1 cellular context compared by ENCODE assay signal in genomic region chr14:64508215-64508776, GRCh38.
TF ChIP-seq lines count a peak whose summit lies in the region.

No MANE protein-coding gene starts in this region.

TF ChIP-seq in GM23338, 12 proteins besides CTCF, POLR2A, EP300 and RAD21 (continued from another document):
- TF ChIP-seq ZNF462 (CRISPR knock-in tag; IDR thresholded peaks at IDR 0.05) (no peak), POLR2AphosphoS5 (IDR thresholded peaks at IDR 0.05; ENCODE audit: low read depth) (no peak), ETS1 (IDR thresholded peaks at IDR 0.05) (no peak), ZNF114 (CRISPR knock-in tag; IDR thresholded peaks at IDR 0.05) (no peak), NANOG (IDR thresholded peaks at IDR 0.05; ENCODE audit: borderline replicate concordance) (no peak), CREB1 (CRISPR knock-in tag; IDR thresholded peaks at IDR 0.05; ENCODE audit: low read depth) (no peak)
